In the genomic region with DNA sequence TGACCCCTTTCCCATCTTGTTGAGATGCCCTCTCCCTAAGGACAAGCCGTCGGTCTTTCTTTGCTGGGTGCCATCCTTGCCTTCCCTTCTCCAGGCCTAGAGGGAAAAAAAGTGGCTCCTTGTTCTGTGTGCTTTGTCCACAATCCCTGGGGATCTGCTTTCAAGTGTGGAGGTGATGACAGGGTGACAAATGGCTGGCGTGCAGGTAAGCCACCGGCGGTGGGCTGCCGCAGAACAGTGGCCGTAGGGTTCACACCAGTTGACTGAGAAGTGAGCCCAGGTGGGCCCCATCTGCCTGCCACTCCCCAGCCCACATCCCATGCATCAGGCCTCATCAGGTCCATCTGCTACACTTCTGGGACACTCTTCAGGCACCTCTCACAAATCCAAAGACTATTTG, we compare ENCODE assay signal across 17 cellular contexts. TPM values are rescaled to one million over a fixed set of nuclear protein-coding genes. Genes with fewer than 3 reads are reported as not detected.
"Had no signal": no experiment of that assay in that cellular context is flagged by ENCODE, and none has a peak within 500 bp of the region (broad histone marks: within the 10 kb centered on the region; RNA-seq: fewer than 3 reads in every experiment).

No MANE protein-coding gene starts in this region.

- H3K27ac Mint-ChIP-seq: activated B cell treated with CpG ODN at 0.5 μM for 24 hours; activated CD8-positive, alpha-beta T cell treated with anti-CD3 and anti-CD28 coated beads for 36 hours; activated naive CD8-positive, alpha-beta T cell treated with anti-CD3 and anti-CD28 coated beads, Interleukin-2, amount 10 ng/mL, durations not matched to agents 7 days and 5 days; activated T-helper 1 cell treated with anti-CD3 and anti-CD28 coated beads, Interleukin-12 subunit alpha, Interleukin-12 subunit beta, Interleukin-2, Interleukin-4 antibody, amounts not matched to agents 30 ng/mL and 10 ng/mL and 1 ng/mL, durations not matched to agents 14 hours and 24 hours and 36 hours; stimulated activated memory B cell treated with anti-CD40 and anti-IgM and Interleukin-4, amounts not matched to agents 10 μg/mL and 1 μg/mL and 100 μg/mL, for 72 hours had no signal

- H3K4me1 Mint-ChIP-seq: activated B cell treated with CpG ODN at 0.5 μM for 24 hours; activated naive CD8-positive, alpha-beta T cell treated with anti-CD3 and anti-CD28 coated beads, Interleukin-2, amount 10 ng/mL, durations not matched to agents 7 days and 5 days; central memory CD8-positive, alpha-beta T cell; naive thymus-derived CD4-positive, alpha-beta T cell; stimulated activated memory B cell treated with anti-CD40 and anti-IgM and Interleukin-4, amounts not matched to agents 10 μg/mL and 1 μg/mL and 100 μg/mL, for 72 hours had no signal

- H3K4me3 Mint-ChIP-seq: activated B cell treated with CpG ODN at 0.5 μM for 24 hours; activated CD8-positive, alpha-beta T cell treated with anti-CD3 and anti-CD28 coated beads for 36 hours; activated naive CD8-positive, alpha-beta T cell treated with anti-CD3 and anti-CD28 coated beads, Interleukin-2, amount 10 ng/mL, durations not matched to agents 7 days and 5 days; activated T-helper 1 cell treated with anti-CD3 and anti-CD28 coated beads, Interleukin-12 subunit alpha, Interleukin-12 subunit beta, Interleukin-2, Interleukin-4 antibody, amounts not matched to agents 30 ng/mL and 10 ng/mL and 1 ng/mL, durations not matched to agents 14 hours and 24 hours and 36 hours; central memory CD8-positive, alpha-beta T cell; naive thymus-derived CD4-positive, alpha-beta T cell; stimulated activated memory B cell treated with anti-CD40 and anti-IgM and Interleukin-4, amounts not matched to agents 10 μg/mL and 1 μg/mL and 100 μg/mL, for 72 hours had no signal

- H3K9me3 Mint-ChIP-seq: activated B cell treated with CpG ODN at 0.5 μM for 24 hours; activated CD8-positive, alpha-beta T cell treated with anti-CD3 and anti-CD28 coated beads for 36 hours; activated naive CD8-positive, alpha-beta T cell treated with anti-CD3 and anti-CD28 coated beads, Interleukin-2, amount 10 ng/mL, durations not matched to agents 7 days and 5 days; activated T-helper 1 cell treated with anti-CD3 and anti-CD28 coated beads, Interleukin-12 subunit alpha, Interleukin-12 subunit beta, Interleukin-2, Interleukin-4 antibody, amounts not matched to agents 30 ng/mL and 10 ng/mL and 1 ng/mL, durations not matched to agents 14 hours and 24 hours and 36 hours; central memory CD8-positive, alpha-beta T cell; naive thymus-derived CD4-positive, alpha-beta T cell; stimulated activated memory B cell treated with anti-CD40 and anti-IgM and Interleukin-4, amounts not matched to agents 10 μg/mL and 1 μg/mL and 100 μg/mL, for 72 hours had no signal

- DNase-seq: activated B cell treated with CpG ODN at 0.5 μM for 24 hours; activated CD4-positive, alpha-beta T cell treated with anti-CD3 and anti-CD28 coated beads for 48 hours; activated CD8-positive, alpha-beta T cell treated with anti-CD3 and anti-CD28 coated beads for 36 hours; activated naive CD4-positive, alpha-beta T cell; activated naive CD8-positive, alpha-beta T cell treated with anti-CD3 and anti-CD28 coated beads, Interleukin-2, amount 10 ng/mL, durations not matched to agents 7 days and 5 days; brain microvascular endothelial cell; cortex of kidney; effector CD4-positive, alpha-beta T cell; left lung; naive thymus-derived CD4-positive, alpha-beta T cell; stimulated activated CD4-positive, alpha-beta T cell treated with anti-CD3 and anti-CD28 coated beads, Interleukin-2, amount 100 ng/mL, for 48 hours; thyroid gland had no signal

- ATAC-seq: activated CD8-positive, alpha-beta T cell treated with anti-CD3 and anti-CD28 coated beads for 36 hours; left lung; naive thymus-derived CD4-positive, alpha-beta T cell; stimulated activated memory B cell treated with anti-CD40 and anti-IgM and Interleukin-4, amounts not matched to agents 10 μg/mL and 1 μg/mL and 100 μg/mL, for 72 hours had no signal

- H3K27me3 Mint-ChIP-seq: activated CD8-positive, alpha-beta T cell treated with anti-CD3 and anti-CD28 coated beads for 36 hours had no signal

- H3K36me3 Mint-ChIP-seq: activated naive CD8-positive, alpha-beta T cell treated with anti-CD3 and anti-CD28 coated beads, Interleukin-2, amount 10 ng/mL, durations not matched to agents 7 days and 5 days; naive thymus-derived CD4-positive, alpha-beta T cell; stimulated activated memory B cell treated with anti-CD40 and anti-IgM and Interleukin-4, amounts not matched to agents 10 μg/mL and 1 μg/mL and 100 μg/mL, for 72 hours had no signal

RNA-seq across cellular contexts. Expression of gene CALB2, which starts 11.4 kb away (rescaled TPM):
- total RNA-seq: activated B cell treated with CpG ODN at 0.5 μM for 24 hours; activated CD8-positive, alpha-beta T cell treated with anti-CD3 and anti-CD28 coated beads for 36 hours; activated naive CD8-positive, alpha-beta T cell treated with anti-CD3 and anti-CD28 coated beads, Interleukin-2, amount 10 ng/mL, durations not matched to agents 7 days and 5 days; activated T-helper 1 cell treated with anti-CD3 and anti-CD28 coated beads, Interleukin-12 subunit alpha, Interleukin-12 subunit beta, Interleukin-2, Interleukin-4 antibody, amounts not matched to agents 30 ng/mL and 10 ng/mL and 1 ng/mL, durations not matched to agents 14 hours and 24 hours and 36 hours; mononuclear cell; naive thymus-derived CD4-positive, alpha-beta T cell; renal cortical epithelial cell had no signal
- polyA plus RNA-seq: naive thymus-derived CD4-positive, alpha-beta T cell had no signal
